ENCODE assay signal across 1 cellular context in the genomic region with DNA sequence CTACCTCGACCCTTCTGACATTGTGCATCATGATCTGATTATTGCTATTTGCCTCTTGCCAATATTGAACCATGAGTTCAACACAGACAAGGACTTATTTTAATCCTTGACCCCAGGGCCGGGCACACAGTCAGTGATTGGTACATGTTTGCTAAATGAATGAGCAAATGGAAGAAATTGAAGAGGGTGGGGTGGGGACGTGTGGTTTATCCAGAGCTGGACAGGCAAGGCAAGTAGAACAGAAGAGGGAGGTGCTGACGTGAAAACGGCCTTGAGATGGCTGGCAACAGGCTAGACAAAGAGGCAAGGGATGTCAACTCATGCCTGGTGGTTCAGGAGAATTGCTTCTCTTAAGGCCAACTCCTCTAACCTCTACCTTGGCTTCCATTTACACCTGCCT. TPM values are rescaled to one million over a fixed set of nuclear protein-coding genes. Genes with fewer than 3 reads are reported as not detected.
"Had no signal": no experiment of that assay in that cellular context is flagged by ENCODE, and none has a peak within 500 bp of the region (broad histone marks: within the 10 kb centered on the region; RNA-seq: fewer than 3 reads in every experiment).

No MANE protein-coding gene starts in this region.

RNA-seq across cellular contexts. Expression of a gene that starts 28.5 kb away (rescaled TPM):
- total RNA-seq: ascending aorta had no signal
